In genomic region chr3:73668366-73668765, GRCh38 we compare ENCODE assay signal across 33 cellular contexts. TPM values are rescaled to one million over a fixed set of nuclear protein-coding genes. Genes with fewer than 3 reads are reported as not detected.
"Had no signal": no experiment of that assay in that cellular context is flagged by ENCODE, and none has a peak within 500 bp of the region (broad histone marks: within the 10 kb centered on the region; RNA-seq: fewer than 3 reads in every experiment).

No MANE protein-coding gene starts in this region.

- H3K36me3 ChIP-seq: ascending aorta, MG63 had no signal

- H3K27ac ChIP-seq: ascending aorta, SK-N-MC, VCaP had no signal

- DNase-seq: activated CD4-positive, alpha-beta memory T cell treated with anti-CD3 and anti-CD28 coated beads, Interleukin-2, amount 10 ng/mL, durations not matched to agents 7 days and 5 days; activated CD4-positive, alpha-beta T cell treated with anti-CD3 and anti-CD28 coated beads for 36 hours; activated CD4-positive, alpha-beta T cell treated with anti-CD3 and anti-CD28 coated beads, Interleukin-2, amount 50 U/mL, for 1 hour; activated gamma-delta T cell treated with Interleukin-2 at 50 U/mL for 16 hours; activated naive CD4-positive, alpha-beta T cell treated with anti-CD3 and anti-CD28 coated beads, Interleukin-2, amount 10 ng/mL, durations not matched to agents 7 days and 5 days; activated naive CD8-positive, alpha-beta T cell treated with anti-CD3 and anti-CD28 coated beads, Interleukin-2, amount 10 ng/mL, durations not matched to agents 7 days and 5 days; activated T-cell treated with anti-CD3 and anti-CD28 coated beads for 4 hours; activated T-cell treated with anti-CD3 and anti-CD28 coated beads, Interleukin-2, amount 50 U/mL, for 48 hours; amniotic stem cell; MG63; MV-4-11; NCI-H1092 treated with DMSO at 0.1 percent for 48 hours; NCI-H1417 treated with DMSO at 0.1 percent for 48 hours; NCI-H1694; NCI-H2029; NCI-H2107; NCI-H2171 treated with DMSO at 0.1 percent for 48 hours; NCI-H226; NCI-H526 treated with DMSO at 0.1 percent for 48 hours; NK-92 treated with Interleukin-12 subunit alpha and Interleukin-12 subunit beta, amount 100 ng/mL, for 24 hours; OCI-M1; RPMI8226; T-cell had no signal

- H3K4me3 ChIP-seq: ascending aorta, MG63, SK-N-MC had no signal

- H3K4me1 Mint-ChIP-seq: activated CD4-positive, alpha-beta memory T cell treated with anti-CD3 and anti-CD28 coated beads, Interleukin-2, amount 10 ng/mL, durations not matched to agents 7 days and 5 days; activated CD4-positive, alpha-beta T cell treated with anti-CD3 and anti-CD28 coated beads for 36 hours; activated naive CD4-positive, alpha-beta T cell treated with anti-CD3 and anti-CD28 coated beads, Interleukin-2, amount 10 ng/mL, durations not matched to agents 7 days and 5 days; activated naive CD8-positive, alpha-beta T cell treated with anti-CD3 and anti-CD28 coated beads, Interleukin-2, amount 10 ng/mL, durations not matched to agents 7 days and 5 days; central memory CD8-positive, alpha-beta T cell; T-cell had no signal

- ATAC-seq: activated CD4-positive, alpha-beta T cell treated with anti-CD3 and anti-CD28 coated beads for 36 hours; Panc1; Right ventricle myocardium inferior; T-cell had no signal

- H3K9me3 Mint-ChIP-seq: activated naive CD4-positive, alpha-beta T cell treated with anti-CD3 and anti-CD28 coated beads, Interleukin-2, amount 10 ng/mL, durations not matched to agents 7 days and 5 days; activated T-helper 2 cell treated with anti-CD3 and anti-CD28 coated beads, Interferon-gamma antibody, Interleukin-2, Interleukin-4, amounts not matched to agents 10 μg/mL and 5 μg/mL and 100 μg/mL, durations not matched to agents 14 hours and 24 hours and 36 hours; brain had no signal

- H3K4me3 Mint-ChIP-seq: activated CD4-positive, alpha-beta memory T cell treated with anti-CD3 and anti-CD28 coated beads, Interleukin-2, amount 10 ng/mL, durations not matched to agents 7 days and 5 days; activated CD4-positive, alpha-beta T cell treated with anti-CD3 and anti-CD28 coated beads for 36 hours; activated naive CD4-positive, alpha-beta T cell treated with anti-CD3 and anti-CD28 coated beads, Interleukin-2, amount 10 ng/mL, durations not matched to agents 7 days and 5 days; activated naive CD8-positive, alpha-beta T cell treated with anti-CD3 and anti-CD28 coated beads, Interleukin-2, amount 10 ng/mL, durations not matched to agents 7 days and 5 days; brain; central memory CD8-positive, alpha-beta T cell; T-cell had no signal

- H3K27ac Mint-ChIP-seq: activated CD4-positive, alpha-beta memory T cell treated with anti-CD3 and anti-CD28 coated beads, Interleukin-2, amount 10 ng/mL, durations not matched to agents 7 days and 5 days; activated CD4-positive, alpha-beta T cell treated with anti-CD3 and anti-CD28 coated beads for 36 hours; activated naive CD4-positive, alpha-beta T cell treated with anti-CD3 and anti-CD28 coated beads, Interleukin-2, amount 10 ng/mL, durations not matched to agents 7 days and 5 days; activated naive CD8-positive, alpha-beta T cell treated with anti-CD3 and anti-CD28 coated beads, Interleukin-2, amount 10 ng/mL, durations not matched to agents 7 days and 5 days; activated T-helper 2 cell treated with anti-CD3 and anti-CD28 coated beads, Interferon-gamma antibody, Interleukin-2, Interleukin-4, amounts not matched to agents 10 μg/mL and 5 μg/mL and 100 μg/mL, durations not matched to agents 14 hours and 24 hours and 36 hours; T-cell had no signal

- H3K27me3 ChIP-seq: ascending aorta, MG63 had no signal

- H3K36me3 Mint-ChIP-seq: activated naive CD4-positive, alpha-beta T cell treated with anti-CD3 and anti-CD28 coated beads, Interleukin-2, amount 10 ng/mL, durations not matched to agents 7 days and 5 days; activated naive CD8-positive, alpha-beta T cell treated with anti-CD3 and anti-CD28 coated beads, Interleukin-2, amount 10 ng/mL, durations not matched to agents 7 days and 5 days; brain; T-cell had no signal

- H3K9me3 ChIP-seq: ascending aorta, MG63 had no signal

- H3K27me3 Mint-ChIP-seq: activated CD4-positive, alpha-beta memory T cell treated with anti-CD3 and anti-CD28 coated beads, Interleukin-2, amount 10 ng/mL, durations not matched to agents 7 days and 5 days; activated naive CD4-positive, alpha-beta T cell treated with anti-CD3 and anti-CD28 coated beads, Interleukin-2, amount 10 ng/mL, durations not matched to agents 7 days and 5 days; activated naive CD8-positive, alpha-beta T cell treated with anti-CD3 and anti-CD28 coated beads, Interleukin-2, amount 10 ng/mL, durations not matched to agents 7 days and 5 days; brain; central memory CD8-positive, alpha-beta T cell had no signal

RNA-seq across cellular contexts. Expression of gene PDZRN3, which starts 43.6 kb away (rescaled TPM):
- total RNA-seq: activated CD4-positive, alpha-beta memory T cell treated with anti-CD3 and anti-CD28 coated beads, Interleukin-2, amount 10 ng/mL, durations not matched to agents 7 days and 5 days; activated CD4-positive, alpha-beta T cell treated with anti-CD3 and anti-CD28 coated beads for 36 hours; activated CD8-positive, alpha-beta memory T cell treated with anti-CD3 and anti-CD28 coated beads for 36 hours; activated naive CD8-positive, alpha-beta T cell treated with anti-CD3 and anti-CD28 coated beads, Interleukin-2, amount 10 ng/mL, durations not matched to agents 7 days and 5 days; activated T-helper 2 cell treated with anti-CD3 and anti-CD28 coated beads, Interferon-gamma antibody, Interleukin-2, Interleukin-4, amounts not matched to agents 10 μg/mL and 5 μg/mL and 100 μg/mL, durations not matched to agents 14 hours and 24 hours and 36 hours; T-helper 2 cell treated with Interferon-gamma antibody and Interleukin-4, amounts not matched to agents 100 ng/mL and 5 ng/mL, for 36 hours had no signal
